1 cellular context compared by ENCODE assay signal in the genomic region with DNA sequence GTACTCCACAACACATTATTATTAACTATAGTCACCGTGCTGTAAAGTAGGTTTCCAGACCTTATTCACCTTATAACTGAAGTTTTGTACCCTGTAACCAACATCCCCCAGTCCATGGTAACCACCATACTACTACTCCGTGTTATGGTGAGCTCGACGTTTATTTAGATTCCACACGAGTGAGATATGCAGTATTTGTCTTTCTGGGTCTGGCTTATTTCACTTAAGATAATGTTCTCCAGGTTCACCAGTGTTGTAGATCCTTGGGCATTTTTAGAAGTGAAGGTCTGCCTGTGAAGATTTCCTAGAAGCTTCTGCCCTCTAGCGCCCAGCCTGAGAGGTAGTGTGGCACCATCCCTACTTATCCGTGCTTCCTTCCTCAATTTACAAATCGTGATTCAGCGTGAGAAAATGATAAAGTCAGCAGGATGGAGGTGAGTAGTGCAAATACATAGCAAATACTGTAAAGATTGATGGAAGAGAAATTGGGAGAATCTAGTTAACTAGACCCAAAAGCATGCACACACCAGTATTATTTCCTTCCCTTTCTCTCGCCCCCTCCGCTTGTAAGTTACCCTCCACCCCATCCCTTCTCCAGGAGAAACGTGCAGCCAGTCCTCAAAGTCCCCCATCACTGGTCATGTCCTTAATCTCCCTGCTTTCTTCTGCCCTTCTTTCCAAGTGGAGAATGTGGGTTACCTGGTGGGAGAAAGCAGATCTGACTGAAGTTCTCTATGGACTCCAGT.
TF ChIP-seq lines count a peak whose summit lies in the region.

No MANE protein-coding gene starts in this region.

TF ChIP-seq in HCT116, 20 proteins besides CTCF, POLR2A, EP300 and RAD21:
- TF ChIP-seq EZH2phosphoT487 (IDR thresholded peaks at IDR 0.05; ENCODE audit: borderline replicate concordance) = no peak
- TF ChIP-seq SRF (IDR thresholded peaks at IDR 0.05; ENCODE audit: low read depth) = no peak
- no peak for TF ChIP-seq EZH2 (IDR thresholded peaks at IDR 0.05)
- no peak for TF ChIP-seq FOSL1 (IDR thresholded peaks at IDR 0.05; ENCODE audit: low read depth)
- TF ChIP-seq, protein P1, sequence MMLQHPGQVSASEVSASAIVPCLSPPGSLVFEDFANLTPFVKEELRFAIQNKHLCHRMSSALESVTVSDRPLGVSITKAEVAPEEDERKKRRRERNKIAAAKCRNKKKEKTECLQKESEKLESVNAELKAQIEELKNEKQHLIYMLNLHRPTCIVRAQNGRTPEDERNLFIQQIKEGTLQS (IDR thresholded peaks at IDR 0.05) = no peak
TF ChIP-seq in HCT116: peak in this region for 0.
